In genomic region chr7:5214641-5215040, GRCh38 we compare ENCODE assay signal across 22 cellular contexts. TPM values are rescaled to one million over a fixed set of nuclear protein-coding genes. Genes with fewer than 3 reads are reported as not detected.
DNase-seq lines count a peak whose midpoint lies in the region; ATAC-seq and TF ChIP-seq lines count a peak whose summit lies in the region.
"Had no signal": no experiment of that assay in that cellular context is flagged by ENCODE, and none has a peak within 500 bp of the region (broad histone marks: within the 10 kb centered on the region; RNA-seq: fewer than 3 reads in every experiment).

No MANE protein-coding gene starts in this region.

- H3K9me3 Mint-ChIP-seq in WTC11 (no peaks in the 10 kb centered on the region), neural crest cell (no peaks in the 10 kb centered on the region)
- H3K9me3 Mint-ChIP-seq in natural killer cell treated with Interleukin-12 subunit alpha and Interleukin-12 subunit beta and Interleukin-15 and Interleukin-18, amount 100 ng/mL, for 72 hours: no peaks in the 10 kb centered on the region
- H3K9me3 Mint-ChIP-seq: CD14-positive monocyte, HFFc6 had no signal

- CTCF ChIA-PET in WTC11 (lab: Charles Lee) (no interaction called here), SK-N-SH (lab: Yijun Ruan, JAX) (interaction anchor here (1.7 to 2.5 kb wide), 2 partner anchors 8 to 26 kb away, joined by 4 to 9 read pairs; no protein-coding TSS in a partner anchor)

- ATAC-seq in left cardiac atrium: no peak
- no peak for ATAC-seq in heart left ventricle
- no peak for ATAC-seq in WTC11
- no peak for ATAC-seq in upper lobe of right lung
- no peak for ATAC-seq in natural killer cell treated with Interleukin-12 subunit alpha and Interleukin-12 subunit beta and Interleukin-15 and Interleukin-18, amount 100 ng/mL, for 72 hours
- ATAC-seq: A549 had no signal

- peak overlapping the region; percentile 42 for H3K27ac Mint-ChIP-seq in WTC11
- H3K27ac Mint-ChIP-seq in neural crest cell (ENCODE audit: unreplicated experiment): peak overlapping the region; percentile 90
- no peak overlapping the region for H3K27ac Mint-ChIP-seq in natural killer cell treated with Interleukin-12 subunit alpha and Interleukin-12 subunit beta and Interleukin-15 and Interleukin-18, amount 100 ng/mL, for 72 hours
- H3K27ac Mint-ChIP-seq: B cell, HFFc6 had no signal

- DNase-seq in left cardiac atrium (peak; percentile 8), heart left ventricle (no peak), WTC11 (ENCODE audit: low spot score) (no peak), neural crest cell (ENCODE audit: low read depth, low spot score) (no peak), upper lobe of right lung (peak; percentile 45), SK-N-SH (no peak)
- DNase-seq in natural killer cell treated with Interleukin-12 subunit alpha and Interleukin-12 subunit beta and Interleukin-15 and Interleukin-18, amount 100 ng/mL, for 72 hours (ENCODE audit: low spot score): no peak
- DNase-seq: DMS53, EL, GF-D8, H7, HFFc6, Karpas-422, NCI-H1417, NCI-H1694 treated with DMSO at 0.1 percent for 48 hours, NCI-H2081 treated with DMSO at 0.1 percent for 48 hours, NCI-H446, NCI-H526, Right ventricle myocardium superior had no signal

- H3K4me3 ChIP-seq in heart left ventricle: no peak overlapping the region
- H3K4me3 ChIP-seq in upper lobe of right lung: no peak overlapping the region
- H3K4me3 ChIP-seq in SK-N-SH (ENCODE audit: low read depth in 2 of 2, low read length in 1 of 2): no peak overlapping the region
- H3K4me3 ChIP-seq: A549 had no signal

- H3K36me3 ChIP-seq in heart left ventricle: peaks cover 0 to 98% (median 85%) of the 10 kb centered on the region in 9 donors
- H3K36me3 ChIP-seq in upper lobe of right lung: peaks cover 96% of the 10 kb centered on the region
- peaks cover 69 to 77% of the 10 kb centered on the region in 2 experiments for H3K36me3 ChIP-seq in SK-N-SH (replicated peaks in 1 of 2; ENCODE audit: control insufficient read depth in 1 of 2, insufficient read depth in 2 of 2, low read length in 1 of 2)

- H3K4me3 Mint-ChIP-seq in WTC11: no peak overlapping the region
- H3K4me3 Mint-ChIP-seq in neural crest cell: no peak overlapping the region
- H3K4me3 Mint-ChIP-seq in natural killer cell treated with Interleukin-12 subunit alpha and Interleukin-12 subunit beta and Interleukin-15 and Interleukin-18, amount 100 ng/mL, for 72 hours: no peak overlapping the region
- H3K4me3 Mint-ChIP-seq: B cell, CD14-positive monocyte, HFFc6 had no signal

- H3K9ac ChIP-seq in SK-N-SH: no peak overlapping the region

- TF ChIP-seq POLR2A in heart left ventricle (IDR thresholded peaks at IDR 0.05): no peak

- WGBS in heart left ventricle, 4 donors: 84 to 93% (median 91%) methylated on average over 11 of the region's 11 CpGs
- WGBS in SK-N-SH (ENCODE audit: low lambda C conversion rate): 90% methylated on average over 11 of the region's 11 CpGs

- intact Hi-C loops in left cardiac atrium (cut with DNase I) (no loop called here), heart left ventricle (cut with DNase I) (no loop called here), upper lobe of right lung (cut with DNase I) (no loop called here)

- TF ChIP-seq CTCF in heart left ventricle (IDR thresholded peaks at IDR 0.05) (no peak), WTC11 (IDR thresholded peaks at IDR 0.05) (no peak), neural crest cell (conservative IDR thresholded peaks at IDR 0.05) (no peak), upper lobe of right lung (IDR thresholded peaks at IDR 0.05) (no peak), SK-N-SH (IDR thresholded peaks at IDR 0.05) (no peak)

- TF ChIP-seq RAD21 in SK-N-SH (IDR thresholded peaks at IDR 0.05; ENCODE audit: low read length): no peak

- POLR2A ChIA-PET in WTC11 (lab: Charles Lee) (no interaction called here), SK-N-SH (lab: Yijun Ruan, JAX) (no interaction called here)

- no peak overlapping the region for H3K4me2 ChIP-seq in SK-N-SH
- H3K4me2 ChIP-seq: A549 had no signal

- TF ChIP-seq EP300 in SK-N-SH (IDR thresholded peaks at IDR 0.05; ENCODE audit: borderline replicate concordance in 1 of 2, low read depth in 1 of 2, low read length in 1 of 2): no peak

- peaks cover 39% of the 10 kb centered on the region for H3K79me2 ChIP-seq in SK-N-SH (ENCODE audit: insufficient read depth)

- peaks cover 0 to 18% (median 0%) of the 10 kb centered on the region in 12 donors for H3K4me1 ChIP-seq in heart left ventricle
- no peaks in the 10 kb centered on the region for H3K4me1 ChIP-seq in upper lobe of right lung
- no peaks in the 10 kb centered on the region; a peak in 1 of 4 replicates for H3K4me1 ChIP-seq in SK-N-SH (ENCODE audit: control insufficient read depth in 1 of 2, insufficient read depth in 2 of 2, low read depth in 1 of 2, low read length in 1 of 2)
- H3K4me1 ChIP-seq: A549 had no signal

- H3K9me3 ChIP-seq in heart left ventricle (no peaks in the 10 kb centered on the region), upper lobe of right lung (no peaks in the 10 kb centered on the region), SK-N-SH (no peaks in the 10 kb centered on the region)
- H3K9me3 ChIP-seq: A549 had no signal

- H3F3A ChIP-seq in SK-N-SH (replicated peaks; ENCODE audit: insufficient read depth): no peaks in the 10 kb centered on the region

- H3K27me3 ChIP-seq in heart left ventricle: no peaks in the 10 kb centered on the region
- no peaks in the 10 kb centered on the region for H3K27me3 ChIP-seq in upper lobe of right lung
- H3K27me3 ChIP-seq in SK-N-SH (ENCODE audit: insufficient read depth): no peaks in the 10 kb centered on the region

- H3K27me3 Mint-ChIP-seq in WTC11 (ENCODE audit: low read depth) (no peaks in the 10 kb centered on the region), neural crest cell (ENCODE audit: low read depth) (no peaks in the 10 kb centered on the region)
- H3K27me3 Mint-ChIP-seq in natural killer cell treated with Interleukin-12 subunit alpha and Interleukin-12 subunit beta and Interleukin-15 and Interleukin-18, amount 100 ng/mL, for 72 hours: no peaks in the 10 kb centered on the region
- H3K27me3 Mint-ChIP-seq: B cell had no signal

- H3K4me1 Mint-ChIP-seq in WTC11 (no peaks in the 10 kb centered on the region), neural crest cell (peaks cover 22% of the 10 kb centered on the region)
- H3K4me1 Mint-ChIP-seq in natural killer cell treated with Interleukin-12 subunit alpha and Interleukin-12 subunit beta and Interleukin-15 and Interleukin-18, amount 100 ng/mL, for 72 hours (ENCODE audit: low read depth in 2 of 2): peaks cover 0 to 7% of the 10 kb centered on the region in 2 donors

- H4K20me1 ChIP-seq in SK-N-SH (ENCODE audit: insufficient read depth): peaks cover 15% of the 10 kb centered on the region

- H3K36me3 Mint-ChIP-seq in WTC11: peaks cover 55% of the 10 kb centered on the region
- peaks cover 16% of the 10 kb centered on the region for H3K36me3 Mint-ChIP-seq in neural crest cell (ENCODE audit: low read depth)
- peaks cover 14% of the 10 kb centered on the region for H3K36me3 Mint-ChIP-seq in natural killer cell treated with Interleukin-12 subunit alpha and Interleukin-12 subunit beta and Interleukin-15 and Interleukin-18, amount 100 ng/mL, for 72 hours

- no peak overlapping the region for H2AFZ ChIP-seq in SK-N-SH (ENCODE audit: low read depth)

- H3K9me2 ChIP-seq in SK-N-SH: no peaks in the 10 kb centered on the region

- no peak overlapping the region for H3K27ac ChIP-seq in heart left ventricle
- H3K27ac ChIP-seq in upper lobe of right lung: no peak overlapping the region
- no peak overlapping the region for H3K27ac ChIP-seq in SK-N-SH (ENCODE audit: low read depth in 2 of 2, low read length in 1 of 2)
- H3K27ac ChIP-seq: A549 had no signal

TF ChIP-seq in WTC11, 78 proteins besides CTCF, POLR2A, EP300 and RAD21 (continues in another document):
- no peak for TF ChIP-seq NFE2L1 (CRISPR knock-in tag; IDR thresholded peaks at IDR 0.05)

TF ChIP-seq in SK-N-SH, 30 proteins besides CTCF, POLR2A, EP300 and RAD21 (continues in another document):
- TF ChIP-seq TAF1 (IDR thresholded peaks at IDR 0.05; ENCODE audit: borderline replicate concordance, low read depth, low read length) (no peak), PBX3 (IDR thresholded peaks at IDR 0.05) (no peak), TCF12 (IDR thresholded peaks at IDR 0.05) (no peak), RFX5 (IDR thresholded peaks at IDR 0.05; ENCODE audit: low read length) (no peak), USF2 (IDR thresholded peaks at IDR 0.05; ENCODE audit: borderline replicate concordance, low read depth, low read length) (no peak), SMC3 (IDR thresholded peaks at IDR 0.05; ENCODE audit: low read depth, low read length) (no peak), ELF1 (IDR thresholded peaks at IDR 0.05) (no peak), CHD2 (IDR thresholded peaks at IDR 0.05; ENCODE audit: low read length, partially characterized antibody) (no peak)

RNA-seq across cellular contexts. Expression of gene WIPI2, which starts 24.6 kb away (rescaled TPM):
- total RNA-seq in left cardiac atrium: 10 to 100 TPM; 54.6 to 58.9 TPM
- total RNA-seq in heart left ventricle: 10 to 100 TPM; 39.0 to 90.4 (median 51.1) TPM
- 10 to 100 TPM; 18.6 to 43.1 TPM for polyA plus RNA-seq in heart left ventricle
- 61.3 to 63.7 TPM (median 61.7 TPM) in 3 replicates for total RNA-seq in WTC11 (2021)
- 53.4 and 55.9 TPM in 2 replicates for total RNA-seq in neural crest cell
- total RNA-seq in upper lobe of right lung: 57.3 TPM
- total RNA-seq in natural killer cell treated with Interleukin-12 subunit alpha and Interleukin-12 subunit beta and Interleukin-15 and Interleukin-18, amount 100 ng/mL, for 72 hours: 10 to 100 TPM; 41.9 to 45.1 TPM
- 99.1 and 106 TPM in 2 replicates for polyA plus RNA-seq in SK-N-SH (2012; rRNA removed)
- 64.0 and 75.8 TPM in 2 replicates for polyA plus RNA-seq in SK-N-SH (2012; cell fraction: cytosol; rRNA removed)
- polyA plus RNA-seq in SK-N-SH (2012; cell fraction: nucleus; rRNA removed): 108 and 112 TPM in 2 replicates

Comparison
In these comparisons a context has a peak if more than half of its experiments do, and no peak if none do; other contexts are left out.
1. DNase-seq: peak in left cardiac atrium (single experiment) and upper lobe of right lung (single experiment); none in heart left ventricle (0 of 5), WTC11 (single experiment), neural crest cell (single experiment), natural killer cell treated with Interleukin-12 subunit alpha and Interleukin-12 subunit beta and Interleukin-15 and Interleukin-18, amount 100 ng/mL, for 72 hours (single experiment) and SK-N-SH (single experiment).
2. H3K27ac Mint-ChIP-seq: peak in WTC11 (single experiment) and neural crest cell (single experiment); none in natural killer cell treated with Interleukin-12 subunit alpha and Interleukin-12 subunit beta and Interleukin-15 and Interleukin-18, amount 100 ng/mL, for 72 hours (0 of 2).